In the genomic region with DNA sequence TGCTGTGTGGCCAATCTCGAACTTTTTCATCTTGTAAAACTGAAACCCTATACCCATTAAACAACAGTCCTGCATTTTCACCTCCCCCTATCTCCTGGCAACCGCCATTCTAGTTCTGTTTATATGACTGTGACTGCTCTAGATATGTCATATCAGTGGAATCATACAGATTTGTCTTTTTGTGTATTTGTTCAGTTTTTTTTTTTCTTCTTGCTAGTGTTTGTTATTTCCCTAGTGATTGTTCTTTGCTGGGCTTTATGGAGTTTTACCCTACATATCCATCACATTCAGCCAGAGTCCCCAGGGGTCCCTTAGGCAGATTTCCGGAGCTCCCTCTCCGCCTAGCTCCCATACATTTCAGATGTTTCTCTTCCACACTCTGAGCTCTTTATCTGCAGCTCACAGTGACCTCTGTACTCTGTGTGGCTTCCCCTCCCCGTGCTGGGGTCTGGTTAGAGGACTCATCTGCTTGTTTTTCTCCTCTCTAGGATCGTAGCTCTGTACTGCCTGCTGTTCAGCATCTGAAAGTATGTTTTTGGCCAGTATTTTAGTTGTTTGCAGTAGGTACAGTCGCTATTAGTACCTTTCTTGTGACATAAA, we compare ENCODE assay signal across 1 cellular context.
TF ChIP-seq lines count a peak whose summit lies in the region.

No MANE protein-coding gene starts in this region.

TF ChIP-seq in HepG2, 621 proteins besides CTCF, POLR2A, EP300 and RAD21 (continued from another document and continues in another):
- TF ChIP-seq, protein P1, sequence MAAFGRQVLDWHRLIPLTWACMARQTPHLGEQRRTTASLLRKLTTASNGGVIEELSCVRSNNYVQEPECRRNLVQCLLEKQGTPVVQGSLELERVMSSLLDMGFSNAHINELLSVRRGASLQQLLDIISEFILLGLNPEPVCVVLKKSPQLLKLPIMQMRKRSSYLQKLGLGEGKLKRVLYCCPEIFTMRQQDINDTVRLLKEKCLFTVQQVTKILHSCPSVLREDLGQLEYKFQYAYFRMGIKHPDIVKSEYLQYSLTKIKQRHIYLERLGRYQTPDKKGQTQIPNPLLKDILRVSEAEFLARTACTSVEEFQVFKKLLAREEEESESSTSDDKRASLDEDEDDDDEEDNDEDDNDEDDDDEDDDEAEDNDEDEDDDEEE (CRISPR knock-in tag; IDR thresholded peaks at IDR 0.05): no peak
- TF ChIP-seq ISX (CRISPR knock-in tag; conservative IDR thresholded peaks at IDR 0.05) (no peak), KDM2A (CRISPR knock-in tag; IDR thresholded peaks at IDR 0.05; ENCODE audit: borderline replicate concordance, low read depth) (0 out of 2 replicates have a peak, but pooled peaks have one; percentile 32), ZNF883 (CRISPR knock-in tag; IDR thresholded peaks at IDR 0.05; ENCODE audit: not compliant biosample characterization) (no peak), ZFP82 (CRISPR knock-in tag; IDR thresholded peaks at IDR 0.05; ENCODE audit: borderline replicate concordance) (no peak), MEIS2 (CRISPR knock-in tag; IDR thresholded peaks at IDR 0.05) (no peak), ZNF230 (CRISPR knock-in tag; IDR thresholded peaks at IDR 0.05) (no peak), NFIB (CRISPR knock-in tag; IDR thresholded peaks at IDR 0.05; ENCODE audit: borderline replicate concordance) (no peak), RBAK (CRISPR knock-in tag; IDR thresholded peaks at IDR 0.05) (no peak), HMG20B (CRISPR knock-in tag; conservative IDR thresholded peaks at IDR 0.05) (0 out of 2 replicates have a peak, but pooled peaks have one; percentile 49), ATF7 (IDR thresholded peaks at IDR 0.05) (no peak), ATF7 (CRISPR knock-in tag; IDR thresholded peaks at IDR 0.05) (no peak), JUNB (CRISPR knock-in tag; IDR thresholded peaks at IDR 0.05; ENCODE audit: borderline replicate concordance) (no peak), NFYC (CRISPR knock-in tag; IDR thresholded peaks at IDR 0.05) (no peak), HOXA7 (CRISPR knock-in tag; IDR thresholded peaks at IDR 0.05) (no peak), ZNF678 (CRISPR knock-in tag; IDR thresholded peaks at IDR 0.05) (no peak), ZNF251 (CRISPR knock-in tag; IDR thresholded peaks at IDR 0.05) (no peak), SP1 (IDR thresholded peaks at IDR 0.05) (no peak), SP1 (CRISPR knock-in tag; IDR thresholded peaks at IDR 0.05) (no peak), FOSL2 (CRISPR knock-in tag; IDR thresholded peaks at IDR 0.05) (peak; percentile 29; the same call in 1 of the 2 replicates), ZNF614 (CRISPR knock-in tag; IDR thresholded peaks at IDR 0.05; ENCODE audit: borderline replicate concordance) (peak; percentile 78; the same call in 1 of the 2 replicates), CENPX (CRISPR knock-in tag; IDR thresholded peaks at IDR 0.05) (no peak), ZBTB7B (CRISPR knock-in tag; IDR thresholded peaks at IDR 0.05) (peak; percentile 89), TAF1 (CRISPR knock-in tag; IDR thresholded peaks at IDR 0.05) (peak; percentile 47; the same call in 1 of the 2 replicates), ZNF792 (CRISPR knock-in tag; IDR thresholded peaks at IDR 0.05) (peak; percentile 26; the same call in 1 of the 2 replicates), MLLT10 (CRISPR knock-in tag; IDR thresholded peaks at IDR 0.05) (no peak), ZNF124 (CRISPR knock-in tag; IDR thresholded peaks at IDR 0.05) (peak; percentile 63; the same call in 1 of the 2 replicates), NR3C1 (CRISPR knock-in tag; IDR thresholded peaks at IDR 0.05) (no peak), ZNF589 (CRISPR knock-in tag; conservative IDR thresholded peaks at IDR 0.05) (no peak), HDAC2 (CRISPR knock-in tag; IDR thresholded peaks at IDR 0.05) (peak; percentile 76; the same call in 1 of the 2 replicates), ZSCAN9 (CRISPR knock-in tag; IDR thresholded peaks at IDR 0.05; ENCODE audit: borderline replicate concordance) (0 out of 2 replicates have a peak, but pooled peaks have one; percentile 51), BHLHE40 (IDR thresholded peaks at IDR 0.05; ENCODE audit: low read length) (no peak)
- TF ChIP-seq, protein P2, sequence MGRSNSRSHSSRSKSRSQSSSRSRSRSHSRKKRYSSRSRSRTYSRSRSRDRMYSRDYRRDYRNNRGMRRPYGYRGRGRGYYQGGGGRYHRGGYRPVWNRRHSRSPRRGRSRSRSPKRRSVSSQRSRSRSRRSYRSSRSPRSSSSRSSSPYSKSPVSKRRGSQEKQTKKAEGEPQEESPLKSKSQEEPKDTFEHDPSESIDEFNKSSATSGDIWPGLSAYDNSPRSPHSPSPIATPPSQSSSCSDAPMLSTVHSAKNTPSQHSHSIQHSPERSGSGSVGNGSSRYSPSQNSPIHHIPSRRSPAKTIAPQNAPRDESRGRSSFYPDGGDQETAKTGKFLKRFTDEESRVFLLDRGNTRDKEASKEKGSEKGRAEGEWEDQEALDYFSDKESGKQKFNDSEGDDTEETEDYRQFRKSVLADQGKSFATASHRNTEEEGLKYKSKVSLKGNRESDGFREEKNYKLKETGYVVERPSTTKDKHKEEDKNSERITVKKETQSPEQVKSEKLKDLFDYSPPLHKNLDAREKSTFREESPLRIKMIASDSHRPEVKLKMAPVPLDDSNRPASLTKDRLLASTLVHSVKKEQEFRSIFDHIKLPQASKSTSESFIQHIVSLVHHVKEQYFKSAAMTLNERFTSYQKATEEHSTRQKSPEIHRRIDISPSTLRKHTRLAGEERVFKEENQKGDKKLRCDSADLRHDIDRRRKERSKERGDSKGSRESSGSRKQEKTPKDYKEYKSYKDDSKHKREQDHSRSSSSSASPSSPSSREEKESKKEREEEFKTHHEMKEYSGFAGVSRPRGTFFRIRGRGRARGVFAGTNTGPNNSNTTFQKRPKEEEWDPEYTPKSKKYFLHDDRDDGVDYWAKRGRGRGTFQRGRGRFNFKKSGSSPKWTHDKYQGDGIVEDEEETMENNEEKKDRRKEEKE (IDR thresholded peaks at IDR 0.05): no peak
- TF ChIP-seq, protein P3, sequence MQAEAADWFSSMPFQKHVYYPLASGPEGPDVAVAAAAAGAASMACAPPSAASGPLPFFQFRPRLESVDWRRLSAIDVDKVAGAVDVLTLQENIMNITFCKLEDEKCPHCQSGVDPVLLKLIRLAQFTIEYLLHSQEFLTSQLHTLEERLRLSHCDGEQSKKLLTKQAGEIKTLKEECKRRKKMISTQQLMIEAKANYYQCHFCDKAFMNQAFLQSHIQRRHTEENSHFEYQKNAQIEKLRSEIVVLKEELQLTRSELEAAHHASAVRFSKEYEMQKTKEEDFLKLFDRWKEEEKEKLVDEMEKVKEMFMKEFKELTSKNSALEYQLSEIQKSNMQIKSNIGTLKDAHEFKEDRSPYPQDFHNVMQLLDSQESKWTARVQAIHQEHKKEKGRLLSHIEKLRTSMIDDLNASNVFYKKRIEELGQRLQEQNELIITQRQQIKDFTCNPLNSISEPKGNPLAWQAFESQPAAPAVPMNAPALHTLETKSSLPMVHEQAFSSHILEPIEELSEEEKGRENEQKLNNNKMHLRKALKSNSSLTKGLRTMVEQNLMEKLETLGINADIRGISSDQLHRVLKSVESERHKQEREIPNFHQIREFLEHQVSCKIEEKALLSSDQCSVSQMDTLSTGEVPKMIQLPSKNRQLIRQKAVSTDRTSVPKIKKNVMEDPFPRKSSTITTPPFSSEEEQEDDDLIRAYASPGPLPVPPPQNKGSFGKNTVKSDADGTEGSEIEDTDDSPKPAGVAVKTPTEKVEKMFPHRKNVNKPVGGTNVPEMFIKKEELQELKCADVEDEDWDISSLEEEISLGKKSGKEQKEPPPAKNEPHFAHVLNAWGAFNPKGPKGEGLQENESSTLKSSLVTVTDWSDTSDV (CRISPR knock-in tag; IDR thresholded peaks at IDR 0.05): no peak
- TF ChIP-seq, protein P4, sequence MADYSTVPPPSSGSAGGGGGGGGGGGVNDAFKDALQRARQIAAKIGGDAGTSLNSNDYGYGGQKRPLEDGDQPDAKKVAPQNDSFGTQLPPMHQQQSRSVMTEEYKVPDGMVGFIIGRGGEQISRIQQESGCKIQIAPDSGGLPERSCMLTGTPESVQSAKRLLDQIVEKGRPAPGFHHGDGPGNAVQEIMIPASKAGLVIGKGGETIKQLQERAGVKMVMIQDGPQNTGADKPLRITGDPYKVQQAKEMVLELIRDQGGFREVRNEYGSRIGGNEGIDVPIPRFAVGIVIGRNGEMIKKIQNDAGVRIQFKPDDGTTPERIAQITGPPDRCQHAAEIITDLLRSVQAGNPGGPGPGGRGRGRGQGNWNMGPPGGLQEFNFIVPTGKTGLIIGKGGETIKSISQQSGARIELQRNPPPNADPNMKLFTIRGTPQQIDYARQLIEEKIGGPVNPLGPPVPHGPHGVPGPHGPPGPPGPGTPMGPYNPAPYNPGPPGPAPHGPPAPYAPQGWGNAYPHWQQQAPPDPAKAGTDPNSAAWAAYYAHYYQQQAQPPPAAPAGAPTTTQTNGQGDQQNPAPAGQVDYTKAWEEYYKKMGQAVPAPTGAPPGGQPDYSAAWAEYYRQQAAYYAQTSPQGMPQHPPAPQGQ (CRISPR knock-in tag; IDR thresholded peaks at IDR 0.05; ENCODE audit: borderline replicate concordance): no peak
- TF ChIP-seq, protein P5, sequence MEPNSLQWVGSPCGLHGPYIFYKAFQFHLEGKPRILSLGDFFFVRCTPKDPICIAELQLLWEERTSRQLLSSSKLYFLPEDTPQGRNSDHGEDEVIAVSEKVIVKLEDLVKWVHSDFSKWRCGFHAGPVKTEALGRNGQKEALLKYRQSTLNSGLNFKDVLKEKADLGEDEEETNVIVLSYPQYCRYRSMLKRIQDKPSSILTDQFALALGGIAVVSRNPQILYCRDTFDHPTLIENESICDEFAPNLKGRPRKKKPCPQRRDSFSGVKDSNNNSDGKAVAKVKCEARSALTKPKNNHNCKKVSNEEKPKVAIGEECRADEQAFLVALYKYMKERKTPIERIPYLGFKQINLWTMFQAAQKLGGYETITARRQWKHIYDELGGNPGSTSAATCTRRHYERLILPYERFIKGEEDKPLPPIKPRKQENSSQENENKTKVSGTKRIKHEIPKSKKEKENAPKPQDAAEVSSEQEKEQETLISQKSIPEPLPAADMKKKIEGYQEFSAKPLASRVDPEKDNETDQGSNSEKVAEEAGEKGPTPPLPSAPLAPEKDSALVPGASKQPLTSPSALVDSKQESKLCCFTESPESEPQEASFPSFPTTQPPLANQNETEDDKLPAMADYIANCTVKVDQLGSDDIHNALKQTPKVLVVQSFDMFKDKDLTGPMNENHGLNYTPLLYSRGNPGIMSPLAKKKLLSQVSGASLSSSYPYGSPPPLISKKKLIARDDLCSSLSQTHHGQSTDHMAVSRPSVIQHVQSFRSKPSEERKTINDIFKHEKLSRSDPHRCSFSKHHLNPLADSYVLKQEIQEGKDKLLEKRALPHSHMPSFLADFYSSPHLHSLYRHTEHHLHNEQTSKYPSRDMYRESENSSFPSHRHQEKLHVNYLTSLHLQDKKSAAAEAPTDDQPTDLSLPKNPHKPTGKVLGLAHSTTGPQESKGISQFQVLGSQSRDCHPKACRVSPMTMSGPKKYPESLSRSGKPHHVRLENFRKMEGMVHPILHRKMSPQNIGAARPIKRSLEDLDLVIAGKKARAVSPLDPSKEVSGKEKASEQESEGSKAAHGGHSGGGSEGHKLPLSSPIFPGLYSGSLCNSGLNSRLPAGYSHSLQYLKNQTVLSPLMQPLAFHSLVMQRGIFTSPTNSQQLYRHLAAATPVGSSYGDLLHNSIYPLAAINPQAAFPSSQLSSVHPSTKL (CRISPR knock-in tag; IDR thresholded peaks at IDR 0.05): peak; percentile 69
- TF ChIP-seq, protein P6, sequence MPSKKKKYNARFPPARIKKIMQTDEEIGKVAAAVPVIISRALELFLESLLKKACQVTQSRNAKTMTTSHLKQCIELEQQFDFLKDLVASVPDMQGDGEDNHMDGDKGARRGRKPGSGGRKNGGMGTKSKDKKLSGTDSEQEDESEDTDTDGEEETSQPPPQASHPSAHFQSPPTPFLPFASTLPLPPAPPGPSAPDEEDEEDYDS (CRISPR knock-in tag; IDR thresholded peaks at IDR 0.05): peak; percentile 92
- TF ChIP-seq, protein P7, sequence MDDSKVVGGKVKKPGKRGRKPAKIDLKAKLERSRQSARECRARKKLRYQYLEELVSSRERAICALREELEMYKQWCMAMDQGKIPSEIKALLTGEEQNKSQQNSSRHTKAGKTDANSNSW (CRISPR knock-in tag; IDR thresholded peaks at IDR 0.05; ENCODE audit: borderline replicate concordance): no peak
- TF ChIP-seq, protein P8, sequence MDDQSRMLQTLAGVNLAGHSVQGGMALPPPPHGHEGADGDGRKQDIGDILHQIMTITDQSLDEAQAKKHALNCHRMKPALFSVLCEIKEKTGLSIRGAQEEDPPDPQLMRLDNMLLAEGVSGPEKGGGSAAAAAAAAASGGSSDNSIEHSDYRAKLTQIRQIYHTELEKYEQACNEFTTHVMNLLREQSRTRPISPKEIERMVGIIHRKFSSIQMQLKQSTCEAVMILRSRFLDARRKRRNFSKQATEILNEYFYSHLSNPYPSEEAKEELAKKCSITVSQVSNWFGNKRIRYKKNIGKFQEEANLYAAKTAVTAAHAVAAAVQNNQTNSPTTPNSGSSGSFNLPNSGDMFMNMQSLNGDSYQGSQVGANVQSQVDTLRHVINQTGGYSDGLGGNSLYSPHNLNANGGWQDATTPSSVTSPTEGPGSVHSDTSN (CRISPR knock-in tag; IDR thresholded peaks at IDR 0.05; ENCODE audit: borderline replicate concordance): no peak
- TF ChIP-seq, protein P9, sequence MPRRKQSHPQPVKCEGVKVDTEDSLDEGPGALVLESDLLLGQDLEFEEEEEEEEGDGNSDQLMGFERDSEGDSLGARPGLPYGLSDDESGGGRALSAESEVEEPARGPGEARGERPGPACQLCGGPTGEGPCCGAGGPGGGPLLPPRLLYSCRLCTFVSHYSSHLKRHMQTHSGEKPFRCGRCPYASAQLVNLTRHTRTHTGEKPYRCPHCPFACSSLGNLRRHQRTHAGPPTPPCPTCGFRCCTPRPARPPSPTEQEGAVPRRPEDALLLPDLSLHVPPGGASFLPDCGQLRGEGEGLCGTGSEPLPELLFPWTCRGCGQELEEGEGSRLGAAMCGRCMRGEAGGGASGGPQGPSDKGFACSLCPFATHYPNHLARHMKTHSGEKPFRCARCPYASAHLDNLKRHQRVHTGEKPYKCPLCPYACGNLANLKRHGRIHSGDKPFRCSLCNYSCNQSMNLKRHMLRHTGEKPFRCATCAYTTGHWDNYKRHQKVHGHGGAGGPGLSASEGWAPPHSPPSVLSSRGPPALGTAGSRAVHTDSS (CRISPR knock-in tag; conservative IDR thresholded peaks at IDR 0.05): no peak
- TF ChIP-seq, protein P10, sequence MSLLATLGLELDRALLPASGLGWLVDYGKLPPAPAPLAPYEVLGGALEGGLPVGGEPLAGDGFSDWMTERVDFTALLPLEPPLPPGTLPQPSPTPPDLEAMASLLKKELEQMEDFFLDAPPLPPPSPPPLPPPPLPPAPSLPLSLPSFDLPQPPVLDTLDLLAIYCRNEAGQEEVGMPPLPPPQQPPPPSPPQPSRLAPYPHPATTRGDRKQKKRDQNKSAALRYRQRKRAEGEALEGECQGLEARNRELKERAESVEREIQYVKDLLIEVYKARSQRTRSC (CRISPR knock-in tag; IDR thresholded peaks at IDR 0.05; ENCODE audit: low read depth): no peak
- TF ChIP-seq, protein P11, sequence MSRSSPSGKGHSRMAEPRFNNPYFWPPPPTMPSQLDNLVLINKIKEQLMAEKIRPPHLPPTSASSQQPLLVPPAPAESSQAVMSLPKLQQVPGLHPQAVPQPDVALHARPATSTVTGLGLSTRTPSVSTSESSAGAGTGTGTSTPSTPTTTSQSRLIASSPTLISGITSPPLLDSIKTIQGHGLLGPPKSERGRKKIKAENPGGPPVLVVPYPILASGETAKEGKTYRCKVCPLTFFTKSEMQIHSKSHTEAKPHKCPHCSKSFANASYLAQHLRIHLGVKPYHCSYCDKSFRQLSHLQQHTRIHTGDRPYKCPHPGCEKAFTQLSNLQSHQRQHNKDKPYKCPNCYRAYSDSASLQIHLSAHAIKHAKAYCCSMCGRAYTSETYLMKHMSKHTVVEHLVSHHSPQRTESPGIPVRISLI (CRISPR knock-in tag; IDR thresholded peaks at IDR 0.05; ENCODE audit: borderline replicate concordance): peak; percentile 21; the same call in 1 of the 2 replicates
